8 cellular contexts compared by ENCODE assay signal in the genomic region with DNA sequence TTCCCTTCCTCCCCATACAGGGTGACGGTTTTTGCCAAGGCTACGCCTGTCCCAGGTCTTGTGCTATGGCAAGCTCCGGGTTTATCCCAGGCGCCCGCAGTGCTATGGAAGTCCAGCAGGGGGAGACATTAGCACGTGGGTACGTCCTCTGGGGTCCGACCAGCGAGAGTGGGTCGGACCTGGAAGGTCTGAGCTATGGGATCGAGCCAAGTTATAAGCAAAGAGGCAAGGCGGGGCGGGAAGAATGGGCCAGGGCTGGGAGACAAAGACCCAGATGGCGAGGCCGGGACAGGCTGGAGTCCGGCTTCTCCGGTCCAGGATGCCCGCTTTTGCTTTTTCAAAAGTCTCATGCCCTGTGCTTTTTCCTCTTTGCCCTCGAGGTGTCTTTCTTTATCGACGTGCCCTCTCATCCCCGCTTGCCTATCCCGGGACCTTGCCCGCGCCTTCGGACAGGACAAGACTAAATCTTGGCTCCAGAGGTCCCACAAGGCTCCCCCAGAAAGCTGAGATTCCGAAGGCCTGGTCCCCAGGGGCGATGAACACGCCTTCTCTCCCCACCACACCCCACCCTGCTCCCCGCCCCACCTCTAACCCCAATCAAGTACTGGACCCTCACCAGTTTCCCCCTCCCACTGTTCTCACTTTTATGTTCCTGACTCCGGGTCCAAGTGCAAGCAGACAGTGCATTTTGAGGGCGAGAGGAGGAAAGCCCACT. TPM values are rescaled to one million over a fixed set of nuclear protein-coding genes. Genes with fewer than 3 reads are reported as not detected.
DNase-seq lines count a peak whose midpoint lies in the region; ATAC-seq, FAIRE-seq and TF ChIP-seq lines count a peak whose summit lies in the region.

No MANE protein-coding gene starts in this region.

- peak overlapping the region; percentile 82 for H3K27ac Mint-ChIP-seq in activated T-helper 17 cell treated with anti-CD3 and anti-CD28 coated beads, Interleukin-2, amount 50 U/mL, for 72 hours
- H3K27ac Mint-ChIP-seq in nephron: peak overlapping the region; percentile 98 to 99 (median 99)
- no peak overlapping the region for H3K27ac Mint-ChIP-seq in stimulated activated naive B cell treated with anti-CD40 and anti-IgM and Interleukin-4, amounts not matched to agents 10 μg/mL and 1 μg/mL and 100 μg/mL, for 72 hours

- FAIRE-seq in RCC 7860 (lab: Jason Lieb, UNC): no peak

- no peaks in the 10 kb centered on the region for H3K36me3 Mint-ChIP-seq in activated T-helper 17 cell treated with anti-CD3 and anti-CD28 coated beads, Interleukin-2, amount 50 U/mL, for 72 hours (ENCODE audit: low read depth)
- H3K36me3 Mint-ChIP-seq in nephron (ENCODE audit: low read depth): peaks cover 23% of the 10 kb centered on the region
- H3K36me3 Mint-ChIP-seq in stimulated activated naive B cell treated with anti-CD40 and anti-IgM and Interleukin-4, amounts not matched to agents 10 μg/mL and 1 μg/mL and 100 μg/mL, for 72 hours: no peaks in the 10 kb centered on the region

- peak overlapping the region; percentile 90 for H3K4me3 Mint-ChIP-seq in activated T-helper 17 cell treated with anti-CD3 and anti-CD28 coated beads, Interleukin-2, amount 50 U/mL, for 72 hours
- peak overlapping the region; percentile 97 to 99 (median 98) for H3K4me3 Mint-ChIP-seq in nephron
- H3K4me3 Mint-ChIP-seq in stimulated activated naive B cell treated with anti-CD40 and anti-IgM and Interleukin-4, amounts not matched to agents 10 μg/mL and 1 μg/mL and 100 μg/mL, for 72 hours: peak overlapping the region; percentile 86 to 92

- WGBS in HUES64: 4% methylated on average over 32 of the region's 32 CpGs

- DNase-seq in activated gamma-delta T cell treated with Interleukin-2 at 50 U/mL for 16 hours (peak; percentile 74), activated gamma-delta T cell (lab: John Stamatoyannopoulos, UW) (no peak), RCC 7860 (ENCODE audit: low spot score) (peak; percentile 41), fibroblast of pulmonary artery (ENCODE audit: low read depth) (peak; percentile 87)
- peak; percentile 62 for DNase-seq in stimulated activated naive B cell treated with anti-CD40 and anti-IgM and Interleukin-4, amounts not matched to agents 10 μg/mL and 1 μg/mL and 100 μg/mL, for 72 hours

- peak; percentile 43 for ATAC-seq in activated T-helper 17 cell treated with anti-CD3 and anti-CD28 coated beads, Interleukin-2, amount 50 U/mL, for 72 hours (replicated peaks)
- peak; percentile 41 to 42 for ATAC-seq in stimulated activated naive B cell treated with anti-CD40 and anti-IgM and Interleukin-4, amounts not matched to agents 10 μg/mL and 1 μg/mL and 100 μg/mL, for 72 hours (replicated peaks)

- H3K36me3 ChIP-seq in HUES64 (ENCODE audit: insufficient read depth, low read length): no peaks in the 10 kb centered on the region

- peaks cover 4% of the 10 kb centered on the region; the same call in 1 of the 2 replicates for H3K4me1 ChIP-seq in HUES64 (ENCODE audit: insufficient read depth, low read length)

- H3K9me3 Mint-ChIP-seq in activated T-helper 17 cell treated with anti-CD3 and anti-CD28 coated beads, Interleukin-2, amount 50 U/mL, for 72 hours: no peaks in the 10 kb centered on the region
- H3K9me3 Mint-ChIP-seq in nephron: peaks cover 16% of the 10 kb centered on the region
- no peaks in the 10 kb centered on the region for H3K9me3 Mint-ChIP-seq in stimulated activated naive B cell treated with anti-CD40 and anti-IgM and Interleukin-4, amounts not matched to agents 10 μg/mL and 1 μg/mL and 100 μg/mL, for 72 hours

- peaks cover 9% of the 10 kb centered on the region for H3K4me1 Mint-ChIP-seq in activated T-helper 17 cell treated with anti-CD3 and anti-CD28 coated beads, Interleukin-2, amount 50 U/mL, for 72 hours
- H3K4me1 Mint-ChIP-seq in nephron: no peaks in the 10 kb centered on the region
- peaks cover 15 to 42% of the 10 kb centered on the region in 2 donors for H3K4me1 Mint-ChIP-seq in stimulated activated naive B cell treated with anti-CD40 and anti-IgM and Interleukin-4, amounts not matched to agents 10 μg/mL and 1 μg/mL and 100 μg/mL, for 72 hours

- peaks cover 81% of the 10 kb centered on the region for H3K27me3 ChIP-seq in HUES64 (ENCODE audit: insufficient read depth, low read length)

- peak; percentile 74 for TF ChIP-seq CTCF in fibroblast of pulmonary artery (IDR thresholded peaks at IDR 0.05; ENCODE audit: low read length, missing control alignments)
- TF ChIP-seq CTCF in nephron (IDR thresholded peaks at IDR 0.05; ENCODE audit: unreplicated experiment in 3 of 3): peak; percentile 74 to 76 (median 76)

- peak overlapping the region; percentile 64 for H3K4me3 ChIP-seq in HUES64 (ENCODE audit: low read length)
- peak overlapping the region; percentile 48 for H3K4me3 ChIP-seq in fibroblast of pulmonary artery (replicated peaks; ENCODE audit: low read depth, low read length)

- H3K9me3 ChIP-seq in HUES64 (ENCODE audit: insufficient read depth, low read depth, low read length): no peaks in the 10 kb centered on the region

- H3K9ac ChIP-seq in HUES64 (ENCODE audit: low read depth, low read length): no peak overlapping the region

- no peak overlapping the region for H3K27ac ChIP-seq in HUES64 (ENCODE audit: low read depth, low read length)

- no peaks in the 10 kb centered on the region for H3K27me3 Mint-ChIP-seq in activated T-helper 17 cell treated with anti-CD3 and anti-CD28 coated beads, Interleukin-2, amount 50 U/mL, for 72 hours
- no peaks in the 10 kb centered on the region for H3K27me3 Mint-ChIP-seq in nephron (ENCODE audit: low read depth)
- peaks cover 6 to 23% of the 10 kb centered on the region in 2 donors for H3K27me3 Mint-ChIP-seq in stimulated activated naive B cell treated with anti-CD40 and anti-IgM and Interleukin-4, amounts not matched to agents 10 μg/mL and 1 μg/mL and 100 μg/mL, for 72 hours

RNA-seq across cellular contexts. Expression of gene EFNB1, which starts 0.8 kb away (rescaled TPM):
- 26.3 TPM for polyA plus RNA-seq in HUES64 (2013, experiment 1 of 2)
- 29.3 TPM for polyA plus RNA-seq in HUES64 (2013, experiment 2 of 2)
- 1 to 10 TPM; 2.8 to 4.1 TPM for total RNA-seq in activated T-helper 17 cell treated with anti-CD3 and anti-CD28 coated beads, Interleukin-2, amount 50 U/mL, for 72 hours
